In genomic region chr7:122965306-122965705, GRCh38 we compare ENCODE assay signal across 21 cellular contexts. TPM values are rescaled to one million over a fixed set of nuclear protein-coding genes. Genes with fewer than 3 reads are reported as not detected.
DNase-seq lines count a peak whose midpoint lies in the region; ATAC-seq and TF ChIP-seq lines count a peak whose summit lies in the region.
"Had no signal": no experiment of that assay in that cellular context is flagged by ENCODE, and none has a peak within 500 bp of the region (broad histone marks: within the 10 kb centered on the region; RNA-seq: fewer than 3 reads in every experiment).

No MANE protein-coding gene starts in this region.

- H3K9ac ChIP-seq in neural cell (ENCODE audit: low read length): no peak overlapping the region

- no peak for TF ChIP-seq EP300 in neural cell (conservative IDR thresholded peaks at IDR 0.05; ENCODE audit: poor library complexity, severe bottlenecking)

- peak overlapping the region; percentile 24 for H3K4me2 ChIP-seq in neural cell (ENCODE audit: low read length)

- CTCF ChIA-PET in CD4-positive, alpha-beta T cell (lab: Charles Lee): no interaction called here

- no peak for ATAC-seq in CD4-positive, alpha-beta T cell (ENCODE audit: poor library complexity)

- H3K36me3 ChIP-seq in neural cell (ENCODE audit: insufficient read depth, low read length) (no peaks in the 10 kb centered on the region), SJCRH30 (no peaks in the 10 kb centered on the region)
- H3K36me3 ChIP-seq: thyroid gland had no signal

- no peaks in the 10 kb centered on the region for H3K9me3 ChIP-seq in neural cell (ENCODE audit: low read length)
- H3K9me3 ChIP-seq in SJCRH30 (replicated peaks): no peaks in the 10 kb centered on the region
- H3K9me3 ChIP-seq in CD4-positive, alpha-beta T cell (ENCODE audit: control insufficient read depth, low read length): no peaks in the 10 kb centered on the region
- H3K9me3 ChIP-seq: thyroid gland had no signal

- H3K4me1 ChIP-seq in SJCRH30: no peaks in the 10 kb centered on the region
- H3K4me1 ChIP-seq: thyroid gland had no signal

- no peak overlapping the region for H2AFZ ChIP-seq in neural cell (ENCODE audit: low read depth, low read length)

- no peak for TF ChIP-seq RAD21 in neural cell (conservative IDR thresholded peaks at IDR 0.05)

- DNase-seq in LHCN-M2 (ENCODE audit: low read depth) (peak; percentile 4), NCI-H2029 (lab: John Stamatoyannopoulos, UW) (peak; percentile 7), NCI-H748 (lab: John Stamatoyannopoulos, UW; ENCODE audit: unreplicated experiment) (peak; percentile 89), globus pallidus (ENCODE audit: low spot score) (no peak), NOMO-1 treated with DMSO at 0.1 percent for 48 hours (lab: John Stamatoyannopoulos, UW; ENCODE audit: unreplicated experiment) (no peak), SJCRH30 (no peak)
- no peak for DNase-seq in CD4-positive, alpha-beta T cell
- DNase-seq: activated CD4-positive, alpha-beta T cell treated with anti-CD3 and anti-CD28 coated beads, Interleukin-2, amount 10 ng/mL, durations not matched to agents 7 days and 5 days; activated CD8-positive, alpha-beta memory T cell treated with anti-CD3 and anti-CD28 coated beads, Interleukin-2, amount 50 U/mL, for 4 hours; activated effector memory CD4-positive, alpha-beta T cell treated with Interleukin-2 at 50 U/mL for 16 hours; EL; mammary epithelial cell; naive B cell; NCI-H2081 treated with DMSO at 0.1 percent for 48 hours; SHP77; stimulated activated CD4-positive, alpha-beta T cell treated with anti-CD3 and anti-CD28 coated beads, Interleukin-1b, Interleukin-23, amount 100 ng/mL, for 48 hours; stimulated activated naive CD4-positive, alpha-beta T cell treated with Interleukin-2 at 50 U/mL for 16 hours; T-helper 1 cell; thyroid gland had no signal

- no peak for TF ChIP-seq CTCF in neural cell (IDR thresholded peaks at IDR 0.05; ENCODE audit: poor library complexity, severe bottlenecking)
- no peak for TF ChIP-seq CTCF in CD4-positive, alpha-beta T cell (IDR thresholded peaks at IDR 0.05)

- no peak overlapping the region for H3K4me3 ChIP-seq in neural cell (ENCODE audit: low read length)
- H3K4me3 ChIP-seq in SJCRH30: no peak overlapping the region
- H3K4me3 ChIP-seq: coronary artery, thyroid gland had no signal

- no peaks in the 10 kb centered on the region for H4K20me1 ChIP-seq in neural cell (ENCODE audit: insufficient read depth)

- no peaks in the 10 kb centered on the region for H3K27me3 Mint-ChIP-seq in CD4-positive, alpha-beta T cell
- H3K27me3 Mint-ChIP-seq: activated CD4-positive, alpha-beta T cell treated with anti-CD3 and anti-CD28 coated beads, Interleukin-2, amount 10 ng/mL, durations not matched to agents 7 days and 5 days; naive B cell had no signal

- H3K27ac Mint-ChIP-seq in CD4-positive, alpha-beta T cell: no peak overlapping the region
- H3K27ac Mint-ChIP-seq: activated CD4-positive, alpha-beta T cell treated with anti-CD3 and anti-CD28 coated beads, Interleukin-2, amount 10 ng/mL, durations not matched to agents 7 days and 5 days; naive B cell had no signal

- H3F3A ChIP-seq in neural cell (ENCODE audit: insufficient read depth, low read length, poor library complexity, severe bottlenecking): no peaks in the 10 kb centered on the region

- no peaks in the 10 kb centered on the region for H3K4me1 Mint-ChIP-seq in CD4-positive, alpha-beta T cell (ENCODE audit: low read depth)
- H3K4me1 Mint-ChIP-seq: activated CD4-positive, alpha-beta T cell treated with anti-CD3 and anti-CD28 coated beads, Interleukin-2, amount 10 ng/mL, durations not matched to agents 7 days and 5 days; naive B cell had no signal

- no peaks in the 10 kb centered on the region for H3K79me2 ChIP-seq in neural cell (replicated peaks; ENCODE audit: insufficient read depth, low read length)

- no peaks in the 10 kb centered on the region for H3K9me2 ChIP-seq in neural cell (ENCODE audit: insufficient read depth, low read length)

- no peaks in the 10 kb centered on the region for H3K9me3 Mint-ChIP-seq in CD4-positive, alpha-beta T cell
- H3K9me3 Mint-ChIP-seq: activated CD4-positive, alpha-beta T cell treated with anti-CD3 and anti-CD28 coated beads, Interleukin-2, amount 10 ng/mL, durations not matched to agents 7 days and 5 days had no signal

- H3K4me3 Mint-ChIP-seq in CD4-positive, alpha-beta T cell: no peak overlapping the region
- H3K4me3 Mint-ChIP-seq: activated CD4-positive, alpha-beta T cell treated with anti-CD3 and anti-CD28 coated beads, Interleukin-2, amount 10 ng/mL, durations not matched to agents 7 days and 5 days; naive B cell had no signal

- H3K27me3 ChIP-seq in neural cell (ENCODE audit: insufficient read depth, low read depth, low read length) (no peaks in the 10 kb centered on the region), SJCRH30 (no peaks in the 10 kb centered on the region; the same call in 1 of the 2 replicates)
- H3K27me3 ChIP-seq in CD4-positive, alpha-beta T cell (ENCODE audit: control insufficient read depth, insufficient read depth, low read length): no peaks in the 10 kb centered on the region
- H3K27me3 ChIP-seq: thyroid gland had no signal

- intact Hi-C loops in CD4-positive, alpha-beta T cell (cut with DNase I, micrococcal nuclease): no loop called here

- POLR2A ChIA-PET in CD4-positive, alpha-beta T cell (lab: Charles Lee): no interaction called here

- H3K27ac ChIP-seq in neural cell (ENCODE audit: low read length) (no peak overlapping the region), SJCRH30 (no peak overlapping the region)
- H3K27ac ChIP-seq in CD4-positive, alpha-beta T cell (ENCODE audit: low read depth, low read length): no peak overlapping the region
- H3K27ac ChIP-seq: coronary artery, thyroid gland had no signal

- no peaks in the 10 kb centered on the region for H3K36me3 Mint-ChIP-seq in CD4-positive, alpha-beta T cell (ENCODE audit: low read depth)
- H3K36me3 Mint-ChIP-seq: naive B cell had no signal

TF ChIP-seq in neural cell, 6 proteins besides CTCF, POLR2A, EP300 and RAD21:
- TF ChIP-seq POLR2AphosphoS5 (IDR thresholded peaks at IDR 0.05) (peak; percentile 13), TAF1 (IDR thresholded peaks at IDR 0.05; ENCODE audit: low read depth) (no peak), EZH2 (IDR thresholded peaks at IDR 0.05; ENCODE audit: borderline replicate concordance, insufficient read depth, low read length, poor library complexity, severe bottlenecking) (no peak), SMC3 (conservative IDR thresholded peaks at IDR 0.05; ENCODE audit: poor library complexity) (no peak)
TF ChIP-seq in neural cell: peak in this region for 1.

RNA-seq across cellular contexts. Expression of gene TAS2R16, which starts 30.2 kb away (rescaled TPM):
- total RNA-seq in LHCN-M2 (2014; rRNA removed): not detected in 2 replicates
- polyA plus RNA-seq in LHCN-M2 (2012): not detected
- not detected in 2 replicates for polyA plus RNA-seq in neural cell
- not detected in 2 replicates for polyA minus RNA-seq in neural cell
- total RNA-seq in SJCRH30 (2014; rRNA removed; shearing (Covaris generic)): not detected in 2 replicates
- total RNA-seq in CD4-positive, alpha-beta T cell: not detected
- total RNA-seq: activated CD4-positive, alpha-beta T cell treated with anti-CD3 and anti-CD28 coated beads, Interleukin-2, amount 10 ng/mL, durations not matched to agents 7 days and 5 days; mammary epithelial cell; thyroid gland had no signal
- polyA plus RNA-seq: mammary epithelial cell had no signal

Comparison
In these comparisons a context has a peak if more than half of its experiments do, and no peak if none do; other contexts are left out.
1. DNase-seq: peak in LHCN-M2 (single experiment), NCI-H2029 (single experiment) and NCI-H748 (single experiment); none in globus pallidus (single experiment), NOMO-1 treated with DMSO at 0.1 percent for 48 hours (single experiment), SJCRH30 (0 of 2) and CD4-positive, alpha-beta T cell (0 of 10).